8 cellular contexts compared by ENCODE assay signal in genomic region chr18:50836521-50836957, GRCh38. TPM values are rescaled to one million over a fixed set of nuclear protein-coding genes. Genes with fewer than 3 reads are reported as not detected.
DNase-seq lines count a peak whose midpoint lies in the region; ATAC-seq and TF ChIP-seq lines count a peak whose summit lies in the region.

No MANE protein-coding gene starts in this region.

- H4K20me1 ChIP-seq in DOHH2 (ENCODE audit: control insufficient read depth, insufficient read depth, low read depth, low read length) = no peaks in the 10 kb centered on the region

- peak overlapping the region; percentile 51 for H3K4me2 ChIP-seq in DOHH2 (ENCODE audit: low read length)

- H3K4me3 ChIP-seq in DOHH2 (ENCODE audit: low read length) (peak overlapping the region; percentile 23), lower lobe of right lung (no peak overlapping the region)

- peaks cover 25% of the 10 kb centered on the region for H3K4me1 ChIP-seq in DOHH2 (ENCODE audit: control insufficient read depth, low read length)
- peaks cover 14% of the 10 kb centered on the region for H3K4me1 ChIP-seq in lower lobe of right lung

- intact Hi-C loops in lower lobe of right lung (cut with DNase I) = no loop called here

- H3K27ac ChIP-seq in DOHH2 (ENCODE audit: low read depth, low read length) (0 out of 2 replicates have a peak overlapping the region, but pooled peaks have one; percentile 7), lower lobe of right lung (no peak overlapping the region)

- no peaks in the 10 kb centered on the region for H3K79me2 ChIP-seq in DOHH2 (ENCODE audit: control insufficient read depth, low read length)

- no peaks in the 10 kb centered on the region for H3K9me3 ChIP-seq in DOHH2 (ENCODE audit: control insufficient read depth, insufficient read depth, low read length)
- no peaks in the 10 kb centered on the region for H3K9me3 ChIP-seq in lower lobe of right lung

- H3K27me3 ChIP-seq in DOHH2 (ENCODE audit: control insufficient read depth, low read length) (no peaks in the 10 kb centered on the region), lower lobe of right lung (ENCODE audit: low read depth) (no peaks in the 10 kb centered on the region)

- no peaks in the 10 kb centered on the region for H3F3A ChIP-seq in DOHH2 (ENCODE audit: control insufficient read depth, insufficient read depth)

- peak; percentile 26 for DNase-seq in LHCN-M2 (ENCODE audit: low read depth)
- peak; percentile 28 for DNase-seq in SKM-1 treated with dmso at 0.1 percent for 144 hours (lab: John Stamatoyannopoulos, UW; ENCODE audit: unreplicated experiment)
- DNase-seq in lower lobe of right lung = no peak
- DNase-seq in activated CD4-positive, CD25-positive, alpha-beta regulatory T cell (lab: John Stamatoyannopoulos, UW) = no peak
- DNase-seq in activated CD8-positive, alpha-beta memory T cell treated with anti-CD3 and anti-CD28 coated beads, Interleukin-2, amount 50 U/mL, for 4 hours = no peak

- TF ChIP-seq CTCF in DOHH2 (IDR thresholded peaks at IDR 0.05; ENCODE audit: low read depth, low read length, poor library complexity, severe bottlenecking) = no peak
- TF ChIP-seq CTCF in lower lobe of right lung (IDR thresholded peaks at IDR 0.05) = no peak

- no peaks in the 10 kb centered on the region for H3K9me2 ChIP-seq in DOHH2 (replicated peaks; ENCODE audit: control insufficient read depth, low read length)

- ATAC-seq in lower lobe of right lung = peak; percentile 84 to 92
- no peak for ATAC-seq in HG03108 (IDR thresholded peaks at IDR 0.05; ENCODE audit: unreplicated experiment)
- no peak for ATAC-seq in HG03280 (IDR thresholded peaks at IDR 0.05; ENCODE audit: unreplicated experiment)

- no peaks in the 10 kb centered on the region for H3K36me3 ChIP-seq in DOHH2 (ENCODE audit: control insufficient read depth, low read length)
- no peaks in the 10 kb centered on the region for H3K36me3 ChIP-seq in lower lobe of right lung

RNA-seq across cellular contexts. Expression of gene MRO, which starts 16.7 kb away (rescaled TPM):
- total RNA-seq in LHCN-M2 (2014; rRNA removed) = not detected in 2 replicates
- polyA plus RNA-seq in LHCN-M2 (2012) = not detected
- total RNA-seq in lower lobe of right lung = 0.44 TPM

RNA-seq across cellular contexts. Expression of gene ME2, which starts 42.4 kb away (rescaled TPM):
- total RNA-seq in LHCN-M2 (2014; rRNA removed) (33.3 and 39.0 TPM in 2 replicates), lower lobe of right lung (42.4 TPM)
- polyA plus RNA-seq in LHCN-M2 (2012) = 13.0 TPM

Comparison
In these comparisons a context has a peak if more than half of its experiments do, and no peak if none do; other contexts are left out.
1. DNase-seq: peak in LHCN-M2 (single experiment) and SKM-1 treated with dmso at 0.1 percent for 144 hours (single experiment); none in lower lobe of right lung (single experiment), activated CD4-positive, CD25-positive, alpha-beta regulatory T cell (0 of 4) and activated CD8-positive, alpha-beta memory T cell treated with anti-CD3 and anti-CD28 coated beads, Interleukin-2, amount 50 U/mL, for 4 hours (single experiment).
2. ATAC-seq: peak in lower lobe of right lung (2 of 2); none in HG03108 (single experiment) and HG03280 (single experiment).